In the genomic region with DNA sequence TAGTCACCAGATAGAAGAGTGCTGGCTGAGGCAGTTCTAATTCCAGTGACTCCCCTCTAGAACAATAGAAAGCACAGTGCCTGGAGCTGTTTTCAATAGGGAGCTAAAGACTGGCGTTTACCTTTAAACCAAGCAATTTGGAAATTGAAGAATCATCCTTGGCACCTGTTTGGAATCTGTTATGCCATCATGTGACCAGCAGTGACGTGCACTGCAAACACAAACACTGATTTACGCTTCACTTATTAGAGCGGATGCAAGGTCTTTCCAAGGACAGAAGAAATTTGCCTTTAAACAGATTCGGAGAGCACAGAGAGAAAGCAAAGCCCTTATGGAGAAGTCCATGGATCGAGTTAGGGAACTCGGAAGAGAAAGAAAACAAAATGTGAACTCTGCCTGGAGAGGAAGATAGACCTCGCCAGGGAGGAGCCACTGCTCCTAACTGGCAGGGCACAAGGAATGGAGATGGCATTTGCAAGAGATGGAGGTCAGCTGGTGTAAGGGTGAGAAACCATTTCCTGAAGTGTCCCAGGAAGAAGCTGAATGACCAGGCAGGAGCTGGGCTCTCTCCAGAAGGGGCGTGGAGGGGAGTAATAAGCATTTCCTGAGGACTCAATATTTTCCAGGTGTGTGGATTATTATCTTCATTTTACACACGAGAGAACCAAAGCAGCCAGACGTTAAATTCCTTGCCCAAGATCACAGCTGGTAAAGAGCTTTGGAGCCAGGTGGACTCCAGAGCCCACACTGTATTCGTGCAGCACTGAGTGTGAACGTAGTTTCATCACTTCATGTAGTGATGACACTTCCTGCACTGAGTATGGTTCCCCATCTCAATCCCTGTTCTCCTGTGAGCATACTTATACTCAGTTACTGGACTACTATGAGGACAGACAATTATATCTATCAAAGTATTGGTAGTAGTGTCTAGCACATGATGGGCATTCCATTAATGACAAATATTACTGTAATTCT, we compare ENCODE assay signal across 16 cellular contexts.
A peak's percentile ranks its signal among the peaks of the same experiment; 100 is the strongest.
DNase-seq lines count a peak whose midpoint lies in the region; ATAC-seq and TF ChIP-seq lines count a peak whose summit lies in the region.
"Had no signal": no experiment of that assay in that cellular context is flagged by ENCODE, and none has a peak within 500 bp of the region (broad histone marks: within the 10 kb centered on the region; RNA-seq: fewer than 3 reads in every experiment).

No MANE protein-coding gene starts in this region.

- no peaks in the 10 kb centered on the region for H3K9me2 ChIP-seq in Karpas-422 (replicated peaks; ENCODE audit: insufficient read depth, low read length)

- H3K27ac ChIP-seq in left ventricle myocardium inferior (replicated peaks): peak overlapping the region; percentile 30
- peak overlapping the region; percentile 99 for H3K27ac ChIP-seq in Panc1 (ENCODE audit: low read length)
- no peak overlapping the region for H3K27ac ChIP-seq in lower lobe of right lung
- no peak overlapping the region for H3K27ac ChIP-seq in Karpas-422 (ENCODE audit: low read length)
- H3K27ac ChIP-seq: dorsolateral prefrontal cortex, GM23248, tibial artery had no signal

- intact Hi-C loops in left ventricle myocardium inferior (cut with micrococcal nuclease) (no loop called here), Right ventricle myocardium inferior (cut with DNase I) (no loop called here), Panc1 (cut with micrococcal nuclease; ENCODE audit: unreplicated experiment) (no loop called here), lower lobe of right lung (cut with DNase I) (no loop called here)

- no peak overlapping the region for H3K4me2 ChIP-seq in Karpas-422 (ENCODE audit: low read depth, low read length, poor library complexity, severe bottlenecking)

- CTCF ChIA-PET in Panc1 (lab: Charles Lee): no interaction called here

- no peaks in the 10 kb centered on the region for H3K9me3 ChIP-seq in left ventricle myocardium inferior (replicated peaks)
- H3K9me3 ChIP-seq in Panc1 (ENCODE audit: control insufficient read depth, insufficient read depth, low read depth, low read length): peaks cover 13% of the 10 kb centered on the region; the same call in 1 of the 2 replicates
- H3K9me3 ChIP-seq in lower lobe of right lung: no peaks in the 10 kb centered on the region
- H3K9me3 ChIP-seq in Karpas-422 (ENCODE audit: low read length): no peaks in the 10 kb centered on the region
- H3K9me3 ChIP-seq: tibial artery had no signal

- H3K27me3 ChIP-seq in left ventricle myocardium inferior (ENCODE audit: low read depth) (no peaks in the 10 kb centered on the region), Panc1 (ENCODE audit: control insufficient read depth, insufficient read depth, low read length) (no peaks in the 10 kb centered on the region), lower lobe of right lung (ENCODE audit: low read depth) (no peaks in the 10 kb centered on the region), Karpas-422 (ENCODE audit: low read length) (no peaks in the 10 kb centered on the region)
- H3K27me3 ChIP-seq: dorsolateral prefrontal cortex, tibial artery had no signal

- in situ Hi-C loops in Panc1 (cut with HindIII; ENCODE audit: low pct_unique_long_range_greater_than_20kb, low sequenced_read_pairs): no loop called here

- H3K4me1 ChIP-seq in left ventricle myocardium inferior (peaks cover 38% of the 10 kb centered on the region), Panc1 (ENCODE audit: control insufficient read depth, insufficient read depth, low read length) (peaks cover 25% of the 10 kb centered on the region), lower lobe of right lung (peaks cover 49% of the 10 kb centered on the region), Karpas-422 (ENCODE audit: low read length) (no peaks in the 10 kb centered on the region)

- TF ChIP-seq CTCF in left ventricle myocardium inferior (IDR thresholded peaks at IDR 0.05; ENCODE audit: borderline replicate concordance) (no peak), Panc1 (IDR thresholded peaks at IDR 0.05) (no peak), lower lobe of right lung (IDR thresholded peaks at IDR 0.05) (no peak)

- POLR2A ChIA-PET in Panc1 (lab: Charles Lee): no interaction called here

- DNase-seq in left ventricle myocardium inferior: no peak
- no peak for DNase-seq in Right ventricle myocardium inferior (ENCODE audit: missing footprints)
- no peak for DNase-seq in Panc1 (ENCODE audit: low read depth, low spot score)
- no peak for DNase-seq in lower lobe of right lung
- no peak for DNase-seq in NCI-H524 (lab: John Stamatoyannopoulos, UW)
- DNase-seq in Karpas-422: no peak
- DNase-seq in activated CD8-positive, alpha-beta memory T cell treated with anti-CD3 and anti-CD28 coated beads for 24 hours: no peak
- DNase-seq: activated CD4-positive, alpha-beta memory T cell treated with anti-CD3 and anti-CD28 coated beads, Interleukin-2, amount 10 ng/mL, durations not matched to agents 7 days and 5 days; activated effector memory CD4-positive, alpha-beta T cell treated with Interleukin-2 at 50 U/mL for 16 hours; dorsolateral prefrontal cortex; GM23248; hippocampal formation; left cardiac atrium; SIG-M5; tibial artery had no signal

- H3K36me3 ChIP-seq in left ventricle myocardium inferior (no peaks in the 10 kb centered on the region), Panc1 (ENCODE audit: control insufficient read depth, insufficient read depth, low read length) (no peaks in the 10 kb centered on the region), lower lobe of right lung (no peaks in the 10 kb centered on the region), Karpas-422 (ENCODE audit: insufficient read depth, low read length) (no peaks in the 10 kb centered on the region)
- H3K36me3 ChIP-seq: tibial artery had no signal

- H4K20me1 ChIP-seq in Karpas-422 (ENCODE audit: insufficient read depth, low read depth, low read length): no peaks in the 10 kb centered on the region

- no peak overlapping the region for H3K9ac ChIP-seq in Karpas-422 (ENCODE audit: low read length)
- H3K9ac ChIP-seq: GM23248 had no signal

- H3K4me3 ChIP-seq in left ventricle myocardium inferior (no peak overlapping the region), Panc1 (ENCODE audit: low read depth in 2 of 2, low read length in 2 of 2) (no peak overlapping the region), lower lobe of right lung (no peak overlapping the region), Karpas-422 (ENCODE audit: low read length) (no peak overlapping the region)
- H3K4me3 ChIP-seq: GM23248, tibial artery had no signal

- H3K79me2 ChIP-seq in Karpas-422 (ENCODE audit: low read length): no peaks in the 10 kb centered on the region

- ATAC-seq in Right ventricle myocardium inferior (no peak), Panc1 (no peak), lower lobe of right lung (peak; percentile 63 to 78), GM18870 (IDR thresholded peaks at IDR 0.05; ENCODE audit: unreplicated experiment) (no peak)

- no TSS peak for BruUV-seq in Panc1 (replicated peaks; lab: Mats Ljungman, UMichigan)

- H2AFZ ChIP-seq in Karpas-422 (ENCODE audit: low read length): no peak overlapping the region
- H2AFZ ChIP-seq: GM23248 had no signal

Comparison
In these comparisons a context has a peak if more than half of its experiments do, and no peak if none do; other contexts are left out.
1. H3K27ac ChIP-seq: peak in left ventricle myocardium inferior (single experiment) and Panc1 (single experiment); none in lower lobe of right lung (single experiment) and Karpas-422 (single experiment).
2. ATAC-seq: peak in lower lobe of right lung (2 of 2); none in Right ventricle myocardium inferior (single experiment), Panc1 (single experiment) and GM18870 (single experiment).